In genomic region chr16:58493756-58494431, GRCh38 we compare ENCODE assay signal across 1 cellular context.
TF ChIP-seq lines count a peak whose summit lies in the region.

No MANE protein-coding gene starts in this region.

TF ChIP-seq in IMR-90, 13 proteins besides CTCF, POLR2A, EP300 and RAD21:
- TF ChIP-seq SMC3 (IDR thresholded peaks at IDR 0.05; ENCODE audit: low read depth, low read length), result no peak
